23 cellular contexts compared by ENCODE assay signal in the genomic region with DNA sequence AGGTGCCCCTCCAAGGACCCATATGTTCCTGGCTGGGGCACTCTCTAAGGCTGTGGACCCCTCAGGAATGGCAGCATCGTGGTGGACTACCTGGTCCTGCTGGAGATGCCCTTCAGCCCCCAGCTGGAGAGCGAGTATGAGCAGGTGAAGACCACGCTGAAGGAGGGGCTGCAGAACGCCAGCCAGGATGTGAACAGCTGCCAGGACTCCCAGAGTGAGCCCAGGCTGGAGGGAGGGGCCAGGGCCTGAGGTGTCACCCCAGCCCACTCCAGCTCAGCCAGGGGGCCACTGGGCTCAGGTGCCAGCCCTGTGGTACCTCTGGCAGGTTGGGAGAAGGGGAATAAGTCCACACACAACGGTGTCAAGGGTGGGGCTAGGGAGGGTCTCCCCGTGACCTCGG. TPM values are rescaled to one million over a fixed set of nuclear protein-coding genes. Genes with fewer than 3 reads are reported as not detected.
DNase-seq lines count a peak whose midpoint lies in the region; ATAC-seq lines count a peak whose summit lies in the region.
"Had no signal": no experiment of that assay in that cellular context is flagged by ENCODE, and none has a peak within 500 bp of the region (broad histone marks: within the 10 kb centered on the region; RNA-seq: fewer than 3 reads in every experiment).

No MANE protein-coding gene starts in this region.

- H3K27me3 Mint-ChIP-seq in activated CD4-positive, alpha-beta T cell treated with anti-CD3 and anti-CD28 coated beads for 36 hours: peaks cover 48% of the 10 kb centered on the region

- intact Hi-C loops in Right ventricle myocardium inferior (cut with DNase I) (loop anchor here (5.0 kb wide), 1 partner anchor 93 kb away; no protein-coding TSS in a partner anchor), cardiac septum (cut with DNase I) (no loop called here)
- intact Hi-C loops in activated CD4-positive, alpha-beta T cell treated with anti-CD3 and anti-CD28 coated beads for 36 hours (cut with DNase I, micrococcal nuclease): no loop called here

- H3K4me3 Mint-ChIP-seq in activated CD4-positive, alpha-beta T cell treated with anti-CD3 and anti-CD28 coated beads for 36 hours: no peak overlapping the region

- POLR2A ChIA-PET in activated CD4-positive, alpha-beta T cell treated with anti-CD3 and anti-CD28 coated beads for 36 hours (lab: Charles Lee): no interaction called here

- no peak for ATAC-seq in Right ventricle myocardium inferior
- no peak for ATAC-seq in activated CD4-positive, alpha-beta T cell treated with anti-CD3 and anti-CD28 coated beads for 36 hours

- CTCF ChIA-PET in activated CD4-positive, alpha-beta T cell treated with anti-CD3 and anti-CD28 coated beads for 36 hours (lab: Charles Lee): interaction anchor here (0.5 kb wide), 1 partner anchor 46 kb away, joined by 4 read pairs; no protein-coding TSS in a partner anchor

- H3K9me3 Mint-ChIP-seq in activated CD4-positive, alpha-beta T cell treated with anti-CD3 and anti-CD28 coated beads for 36 hours (ENCODE audit: low read depth): no peaks in the 10 kb centered on the region
- H3K9me3 Mint-ChIP-seq: CD4-positive, alpha-beta T cell had no signal

- H3K36me3 Mint-ChIP-seq in activated CD4-positive, alpha-beta T cell treated with anti-CD3 and anti-CD28 coated beads for 36 hours (ENCODE audit: low read depth): no peaks in the 10 kb centered on the region

- peaks cover 9% of the 10 kb centered on the region for H3K4me1 Mint-ChIP-seq in activated CD4-positive, alpha-beta T cell treated with anti-CD3 and anti-CD28 coated beads for 36 hours

- no peak overlapping the region for H3K27ac Mint-ChIP-seq in activated CD4-positive, alpha-beta T cell treated with anti-CD3 and anti-CD28 coated beads for 36 hours
- H3K27ac Mint-ChIP-seq: CD4-positive, alpha-beta T cell had no signal

- peak; percentile 60 for DNase-seq in Right ventricle myocardium inferior (ENCODE audit: missing footprints)
- DNase-seq in cardiac septum (ENCODE audit: low spot score): no peak
- DNase-seq in ecto neural progenitor cell (ENCODE audit: low spot score): peak; percentile 55
- peak; percentile 52 for DNase-seq in iPS-NIHi7 (ENCODE audit: extremely low spot score)
- no peak for DNase-seq in activated CD4-positive, alpha-beta T cell treated with anti-CD3 and anti-CD28 coated beads for 36 hours
- no peak for DNase-seq in activated gamma-delta T cell treated with Interleukin-2 at 50 U/mL for 16 hours
- no peak for DNase-seq in activated naive CD4-positive, alpha-beta T cell (lab: John Stamatoyannopoulos, UW)
- no peak for DNase-seq in NCI-H748 (lab: John Stamatoyannopoulos, UW; ENCODE audit: unreplicated experiment)
- DNase-seq: ACHN; Caco-2; CD4-positive, alpha-beta T cell; DMS 273 treated with DMSO at 0.1 percent for 48 hours; DMS79 treated with DMSO at 0.1 percent for 48 hours; KG1; NCI-H1092 treated with DMSO at 0.1 percent for 48 hours; NCI-H146; NCI-H2029; NCI-H2227 treated with DMSO at 0.1 percent for 48 hours; NCI-H510A; NCI-H748 treated with DMSO at 0.1 percent for 48 hours; PC-9; RPMI8226; SHP77 treated with DMSO at 0.1 percent for 48 hours had no signal

RNA-seq across cellular contexts. Expression of gene MUC12, which starts 4.7 kb away (rescaled TPM):
- not detected for total RNA-seq in Right ventricle myocardium inferior
- total RNA-seq in cardiac septum: 0.19 TPM
- total RNA-seq in activated CD4-positive, alpha-beta T cell treated with anti-CD3 and anti-CD28 coated beads for 36 hours: under 1 TPM in 1 of 2 experiments, not detected in 1; 0.34 TPM

RNA-seq across cellular contexts. Expression of gene MUC3A, which starts 15.3 kb away (rescaled TPM):
- 0.51 TPM for total RNA-seq in Right ventricle myocardium inferior
- total RNA-seq in cardiac septum: 0.86 TPM
- total RNA-seq in activated CD4-positive, alpha-beta T cell treated with anti-CD3 and anti-CD28 coated beads for 36 hours: not detected
- total RNA-seq: CD4-positive, alpha-beta T cell had no signal

RNA-seq across cellular contexts. Expression of gene MUC17, which starts 55.3 kb away (rescaled TPM):
- total RNA-seq in Right ventricle myocardium inferior (not detected), cardiac septum (not detected)
- total RNA-seq in activated CD4-positive, alpha-beta T cell treated with anti-CD3 and anti-CD28 coated beads for 36 hours: not detected
- total RNA-seq: CD4-positive, alpha-beta T cell; PC-9 had no signal

Comparison
In these comparisons a context has a peak if more than half of its experiments do, and no peak if none do; other contexts are left out.
1. DNase-seq: peak in Right ventricle myocardium inferior (single experiment), ecto neural progenitor cell (single experiment) and iPS-NIHi7 (single experiment); none in cardiac septum (single experiment), activated CD4-positive, alpha-beta T cell treated with anti-CD3 and anti-CD28 coated beads for 36 hours (single experiment), activated gamma-delta T cell treated with Interleukin-2 at 50 U/mL for 16 hours (single experiment), activated naive CD4-positive, alpha-beta T cell (0 of 4) and NCI-H748 (single experiment).